In genomic region chr14:68283378-68284123, GRCh38 we compare ENCODE assay signal across 1 cellular context.
TF ChIP-seq lines count a peak whose summit lies in the region.

No MANE protein-coding gene starts in this region.

TF ChIP-seq in H1, 55 proteins besides CTCF, POLR2A, EP300 and RAD21:
- TF ChIP-seq CHD7 (IDR thresholded peaks at IDR 0.05; ENCODE audit: insufficient replicate concordance, low read length) (no peak), SP4 (IDR thresholded peaks at IDR 0.05; ENCODE audit: low read length) (no peak)
